In genomic region chr5:118450924-118451332, GRCh38 we compare ENCODE assay signal across 31 cellular contexts.
"Had no signal": no experiment of that assay in that cellular context is flagged by ENCODE, and none has a peak within 500 bp of the region (broad histone marks: within the 10 kb centered on the region; RNA-seq: fewer than 3 reads in every experiment).

No MANE protein-coding gene starts in this region.

- H3K27ac ChIP-seq: epithelial cell of prostate, lower lobe of right lung, skin epidermis, thoracic aorta, WERI-Rb-1 had no signal

- H3K27me3 ChIP-seq: gastroesophageal sphincter had no signal

- H3K36me3 ChIP-seq: gastroesophageal sphincter, lower lobe of right lung, thoracic aorta, WERI-Rb-1 had no signal

- H3K27me3 Mint-ChIP-seq: activated CD4-positive, alpha-beta memory T cell treated with anti-CD3 and anti-CD28 coated beads for 36 hours; activated CD4-positive, alpha-beta T cell treated with anti-CD3 and anti-CD28 coated beads, Interleukin-2, amount 10 ng/mL, durations not matched to agents 24 days and 14 days; activated T-cell treated with anti-CD3 and anti-CD28 coated beads, Interleukin-2, amount 50 U/mL, for 24 hours; activated T-helper 17 cell treated with anti-CD3 and anti-CD28 coated beads, Interleukin-2, amount 50 U/mL, for 72 hours; central memory CD8-positive, alpha-beta T cell; naive thymus-derived CD8-positive, alpha-beta T cell; stimulated activated naive CD8-positive, alpha-beta T cell treated with anti-CD3 and anti-CD28 coated beads, Interleukin-15, Interleukin-2, amounts not matched to agents 100 ng/mL and 50 ng/mL, for 24 hours; T-helper 17 cell had no signal

- H3K4me3 ChIP-seq: gastroesophageal sphincter, lower lobe of right lung, skin epidermis, thoracic aorta had no signal

- ATAC-seq: activated T-helper 17 cell treated with anti-CD3 and anti-CD28 coated beads, Interleukin-2, amount 50 U/mL, for 72 hours; gastroesophageal sphincter; left lobe of liver; lower lobe of right lung; naive thymus-derived CD8-positive, alpha-beta T cell; sciatic nerve; T-helper 17 cell had no signal

- DNase-seq: activated CD4-positive, alpha-beta memory T cell treated with anti-CD3 and anti-CD28 coated beads for 36 hours; activated CD4-positive, alpha-beta T cell treated with anti-CD3 and anti-CD28 coated beads, Interleukin-2, amount 10 ng/mL, durations not matched to agents 24 days and 14 days; activated CD4-positive, CD25-positive, alpha-beta regulatory T cell treated with anti-CD3 and anti-CD28 coated beads, Interleukin-2, amount 50 U/mL, for 72 hours; activated CD8-positive, alpha-beta memory T cell treated with anti-CD3 and anti-CD28 coated beads, Interleukin-2, amount 50 U/mL, for 4 hours; activated gamma-delta T cell treated with Interleukin-2 at 50 U/mL for 16 hours; activated naive CD4-positive, alpha-beta T cell treated with anti-CD3 and anti-CD28 coated beads, Interleukin-2, amount 50 U/mL, for 16 hours; activated T-cell treated with anti-CD3 and anti-CD28 coated beads, Interleukin-2, amount 50 U/mL, for 24 hours; amniotic stem cell; dermis blood vessel endothelial cell; effector CD8-positive, alpha-beta T cell; head of caudate nucleus; hypothalamus; kidney glomerular epithelial cell; lower lobe of right lung; mesenchymal stem cell; naive thymus-derived CD8-positive, alpha-beta T cell; stimulated activated CD4-positive, alpha-beta T cell treated with anti-CD3 and anti-CD28 coated beads, Interleukin-12 subunit alpha, Interleukin-12 subunit beta, amount 100 ng/mL, for 4 hours; stimulated activated CD4-positive, alpha-beta T cell treated with anti-CD3 and anti-CD28 coated beads, Interleukin-4, amount 100 ng/mL, for 1 hour; T-helper 17 cell; T1000; trophoblast cell; WERI-Rb-1 had no signal

- H3K9me3 ChIP-seq: gastroesophageal sphincter, lower lobe of right lung, thoracic aorta had no signal

- H3K9me3 Mint-ChIP-seq: activated CD4-positive, alpha-beta memory T cell treated with anti-CD3 and anti-CD28 coated beads for 36 hours; activated CD4-positive, alpha-beta T cell treated with anti-CD3 and anti-CD28 coated beads, Interleukin-2, amount 10 ng/mL, durations not matched to agents 24 days and 14 days; activated T-helper 17 cell treated with anti-CD3 and anti-CD28 coated beads, Interleukin-2, amount 50 U/mL, for 72 hours; central memory CD8-positive, alpha-beta T cell; stimulated activated naive CD8-positive, alpha-beta T cell treated with anti-CD3 and anti-CD28 coated beads, Interleukin-15, Interleukin-2, amounts not matched to agents 100 ng/mL and 50 ng/mL, for 24 hours had no signal

- H3K4me3 Mint-ChIP-seq: activated CD4-positive, alpha-beta memory T cell treated with anti-CD3 and anti-CD28 coated beads for 36 hours; activated CD4-positive, alpha-beta T cell treated with anti-CD3 and anti-CD28 coated beads, Interleukin-2, amount 10 ng/mL, durations not matched to agents 24 days and 14 days; activated T-cell treated with anti-CD3 and anti-CD28 coated beads, Interleukin-2, amount 50 U/mL, for 24 hours; activated T-helper 17 cell treated with anti-CD3 and anti-CD28 coated beads, Interleukin-2, amount 50 U/mL, for 72 hours; central memory CD8-positive, alpha-beta T cell; naive thymus-derived CD8-positive, alpha-beta T cell; stimulated activated naive CD8-positive, alpha-beta T cell treated with anti-CD3 and anti-CD28 coated beads, Interleukin-15, Interleukin-2, amounts not matched to agents 100 ng/mL and 50 ng/mL, for 24 hours; T-helper 17 cell had no signal

- H3K4me1 Mint-ChIP-seq: activated CD4-positive, alpha-beta T cell treated with anti-CD3 and anti-CD28 coated beads, Interleukin-2, amount 10 ng/mL, durations not matched to agents 24 days and 14 days; activated T-helper 17 cell treated with anti-CD3 and anti-CD28 coated beads, Interleukin-2, amount 50 U/mL, for 72 hours; central memory CD8-positive, alpha-beta T cell; naive thymus-derived CD8-positive, alpha-beta T cell; T-helper 17 cell had no signal

- H3K36me3 Mint-ChIP-seq: activated CD4-positive, alpha-beta memory T cell treated with anti-CD3 and anti-CD28 coated beads for 36 hours; naive thymus-derived CD8-positive, alpha-beta T cell had no signal

- H3K27ac Mint-ChIP-seq: activated CD4-positive, alpha-beta memory T cell treated with anti-CD3 and anti-CD28 coated beads for 36 hours; activated CD4-positive, alpha-beta T cell treated with anti-CD3 and anti-CD28 coated beads, Interleukin-2, amount 10 ng/mL, durations not matched to agents 24 days and 14 days; activated T-cell treated with anti-CD3 and anti-CD28 coated beads, Interleukin-2, amount 50 U/mL, for 24 hours; activated T-helper 17 cell treated with anti-CD3 and anti-CD28 coated beads, Interleukin-2, amount 50 U/mL, for 72 hours; naive thymus-derived CD8-positive, alpha-beta T cell; stimulated activated naive CD8-positive, alpha-beta T cell treated with anti-CD3 and anti-CD28 coated beads, Interleukin-15, Interleukin-2, amounts not matched to agents 100 ng/mL and 50 ng/mL, for 24 hours; T-helper 17 cell had no signal

- H3K4me1 ChIP-seq: gastroesophageal sphincter, lower lobe of right lung had no signal
